8 cellular contexts compared by ENCODE assay signal in the genomic region with DNA sequence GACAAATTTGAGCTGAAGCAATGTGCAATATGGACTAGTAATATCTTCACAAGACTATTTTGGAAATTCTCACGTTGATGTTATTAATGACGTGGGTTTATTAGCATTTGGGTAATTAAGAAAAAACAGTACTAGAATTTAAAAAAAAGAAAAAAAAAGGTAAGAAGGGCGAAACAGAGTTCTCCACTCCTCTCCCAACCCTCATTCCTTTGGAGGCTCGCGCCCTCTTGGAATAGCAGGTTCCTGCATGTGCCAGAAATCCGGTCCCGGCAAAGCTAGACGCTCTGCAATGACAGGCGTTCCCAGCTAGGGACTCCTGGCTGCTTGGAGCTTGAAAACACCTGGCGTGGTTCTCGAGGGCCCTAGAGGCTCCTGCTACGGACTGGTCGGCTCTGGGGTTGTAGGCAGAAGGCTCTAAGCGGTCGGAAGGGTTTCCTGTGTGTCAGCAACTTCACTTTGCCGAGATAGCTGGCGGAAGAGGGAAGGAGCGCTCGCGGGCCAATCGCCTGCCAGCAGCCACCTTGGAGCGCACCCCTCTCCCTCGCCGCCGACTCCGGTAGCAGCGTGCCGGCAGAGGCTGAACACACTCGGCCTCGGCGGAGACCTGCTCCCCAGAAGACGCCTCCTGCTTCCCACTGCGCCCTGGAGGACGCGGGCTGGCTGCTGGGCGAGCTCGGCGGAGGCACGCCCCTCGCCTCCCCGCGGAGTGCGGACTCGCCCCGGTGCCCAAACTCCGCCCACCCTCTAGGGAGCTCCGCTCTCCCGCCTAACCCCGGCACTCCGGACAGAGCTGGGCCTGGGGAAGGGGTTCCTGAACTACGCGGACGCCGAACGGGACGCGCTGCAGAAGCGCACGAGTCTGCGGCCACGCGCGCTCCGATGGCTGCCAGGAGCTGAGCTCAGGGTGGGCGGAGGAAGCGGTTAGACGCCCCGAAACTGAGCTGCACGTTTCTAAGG. TPM values are rescaled to one million over a fixed set of nuclear protein-coding genes. Genes with fewer than 3 reads are reported as not detected.
DNase-seq lines count a peak whose midpoint lies in the region; ATAC-seq and TF ChIP-seq lines count a peak whose summit lies in the region.

A gene with protein sequence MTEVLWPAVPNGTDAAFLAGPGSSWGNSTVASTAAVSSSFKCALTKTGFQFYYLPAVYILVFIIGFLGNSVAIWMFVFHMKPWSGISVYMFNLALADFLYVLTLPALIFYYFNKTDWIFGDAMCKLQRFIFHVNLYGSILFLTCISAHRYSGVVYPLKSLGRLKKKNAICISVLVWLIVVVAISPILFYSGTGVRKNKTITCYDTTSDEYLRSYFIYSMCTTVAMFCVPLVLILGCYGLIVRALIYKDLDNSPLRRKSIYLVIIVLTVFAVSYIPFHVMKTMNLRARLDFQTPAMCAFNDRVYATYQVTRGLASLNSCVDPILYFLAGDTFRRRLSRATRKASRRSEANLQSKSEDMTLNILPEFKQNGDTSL (plus strand): TSS at position 778 of the 957 bp plus-strand sequence. CDS start 652 bp downstream, outside the sequence.

- H3K27me3 ChIP-seq in WERI-Rb-1 (ENCODE audit: insufficient read depth, low read depth, severe bottlenecking) (no peaks in the 10 kb centered on the region), esophagus squamous epithelium (peaks cover 0 to 16% (median 0%) of the 10 kb centered on the region in 4 donors), thymus (ENCODE audit: control insufficient read depth, insufficient read depth) (no peaks in the 10 kb centered on the region)

- peak; percentile 85 for ATAC-seq in HG02642 (IDR thresholded peaks at IDR 0.05; ENCODE audit: poor library complexity, unreplicated experiment)
- ATAC-seq in mucosa of descending colon: peak; percentile 88

- H3K9me3 ChIP-seq in WERI-Rb-1 (ENCODE audit: severe bottlenecking) (no peaks in the 10 kb centered on the region), esophagus squamous epithelium (no peaks in the 10 kb centered on the region), mucosa of descending colon (no peaks in the 10 kb centered on the region), thymus (ENCODE audit: control insufficient read depth) (no peaks in the 10 kb centered on the region)

- TF ChIP-seq CTCF in GM13976 (IDR thresholded peaks at IDR 0.05; ENCODE audit: borderline replicate concordance, control extremely low read depth, extremely low read depth, insufficient read depth, missing control alignments): no peak
- TF ChIP-seq CTCF in WERI-Rb-1 (IDR thresholded peaks at IDR 0.05; ENCODE audit: low read depth, low read length): no peak; the same call in 1 of the 2 replicates
- TF ChIP-seq CTCF in esophagus squamous epithelium (IDR thresholded peaks at IDR 0.05): peak in 5 of 6 experiments; percentile 15 to 70 (median 45)
- no peak for TF ChIP-seq CTCF in mucosa of descending colon (IDR thresholded peaks at IDR 0.05)

- peaks cover 4 to 58% (median 5%) of the 10 kb centered on the region in 3 donors for H3K4me1 ChIP-seq in esophagus squamous epithelium
- H3K4me1 ChIP-seq in mucosa of descending colon (ENCODE audit: low read depth): peaks cover 6% of the 10 kb centered on the region
- peaks cover 5% of the 10 kb centered on the region for H3K4me1 ChIP-seq in thymus (ENCODE audit: control insufficient read depth, insufficient read depth, low read length)

- H3K4me3 ChIP-seq in WERI-Rb-1 (ENCODE audit: low read depth, low read length) (peak within 1 kb of the TSS; percentile 96), esophagus squamous epithelium (peak within 1 kb of the TSS; percentile 69 to 91 (median 83)), mucosa of descending colon (peak within 1 kb of the TSS; percentile 71), thymus (ENCODE audit: low read length) (peak within 1 kb of the TSS; percentile 62)

- H3K27ac ChIP-seq in WERI-Rb-1 (peak within 1 kb of the TSS; percentile 38), esophagus squamous epithelium (peak within 1 kb of the TSS; percentile 84 to 94 (median 90)), thymus (ENCODE audit: low read depth) (peak within 1 kb of the TSS; percentile 81)

- peak in 2 of 4 donors; percentile 62 to 67 for TF ChIP-seq POLR2A in esophagus squamous epithelium (IDR thresholded peaks at IDR 0.05)

- 1 to 4% methylated on average over 11 to 12 of the region's 69 CpGs for WGBS in esophagus squamous epithelium, 2 donors
- WGBS in thymus: under 1% methylated on average over 69 of the region's 69 CpGs

- in situ Hi-C loops in GM13976 (cut with MboI; ENCODE audit: low sequenced_read_pairs, unreplicated experiment): no loop called here

- intact Hi-C loops in esophagus squamous epithelium (cut with DNase I) (no loop called here), mucosa of descending colon (cut with DNase I, micrococcal nuclease) (no loop called here)

- peak; percentile 48 for DNase-seq in A172 (ENCODE audit: low spot score)
- DNase-seq in GM13976 (ENCODE audit: low spot score): peak; percentile 84
- peak; percentile 24 for DNase-seq in NCI-H1048 (lab: John Stamatoyannopoulos, UW)
- DNase-seq in WERI-Rb-1: peak; percentile 82
- no peak for DNase-seq in esophagus squamous epithelium (lab: John Stamatoyannopoulos, UW)
- peak; percentile 81 to 91 (median 86) for DNase-seq in mucosa of descending colon

- H3K36me3 ChIP-seq in WERI-Rb-1: no peaks in the 10 kb centered on the region; the same call in 1 of the 2 replicates
- H3K36me3 ChIP-seq in esophagus squamous epithelium: no peaks in the 10 kb centered on the region
- H3K36me3 ChIP-seq in mucosa of descending colon (ENCODE audit: low read depth): no peaks in the 10 kb centered on the region
- no peaks in the 10 kb centered on the region for H3K36me3 ChIP-seq in thymus (ENCODE audit: control insufficient read depth, insufficient read depth)

RNA-seq across cellular contexts. Expression of the gene that starts here (rescaled TPM):
- 0.19 TPM in 1 of 2 replicates, not detected in the other for total RNA-seq in A172 (2014; rRNA removed; shearing (Covaris generic))
- 10 to 100 TPM; 24.7 to 35.7 (median 30.3) TPM for total RNA-seq in esophagus squamous epithelium
- total RNA-seq in mucosa of descending colon: 10 to 100 TPM; 18.8 to 40.1 (median 37.8) TPM
- polyA plus RNA-seq in thymus: 2.5 TPM

Comparison
In these comparisons a context has a peak if more than half of its experiments do, and no peak if none do; other contexts are left out.
1. RNA of the gene that starts here (total RNA-seq): 18.8 to 40.1 TPM in mucosa of descending colon and 24.7 to 35.7 TPM in esophagus squamous epithelium; 0.19 TPM in A172; every median in the first group is over 10 times any median in the second.
2. Peak in DNase-seq in A172; RNA of the gene not detected or under 1 TPM.
3. CTCF ChIP-seq: peak in esophagus squamous epithelium (5 of 6); none in GM13976 (single experiment), WERI-Rb-1 (single experiment) and mucosa of descending colon (single experiment).
4. H3K27ac ChIP-seq: peak in every context shown above with its lines; median percentile 90 in esophagus squamous epithelium; 81 in thymus; 38 in WERI-Rb-1.
5. Peak in every context shown above with its lines, with median percentiles within 50 percentile points of each other: H3K4me3 ChIP-seq.